23 cellular contexts compared by ENCODE assay signal in genomic region chr1:7727816-7728477, GRCh38. TPM values are rescaled to one million over a fixed set of nuclear protein-coding genes. Genes with fewer than 3 reads are reported as not detected.
DNase-seq lines count a peak whose midpoint lies in the region; FAIRE-seq and TF ChIP-seq lines count a peak whose summit lies in the region.
"Had no signal": no experiment of that assay in that cellular context is flagged by ENCODE, and none has a peak within 500 bp of the region (broad histone marks: within the 10 kb centered on the region; RNA-seq: fewer than 3 reads in every experiment).

No MANE protein-coding gene starts in this region.

- H3K4me3 ChIP-seq in retinal pigment epithelial cell (ENCODE audit: low read length) (peak overlapping the region; percentile 12), thyroid gland (replicated peaks in 1 of 3) (no peak overlapping the region)
- H3K4me3 ChIP-seq: ascending aorta, hepatocyte, ovary, SK-N-MC, skin epidermis, transverse colon had no signal

- H2BK120ac ChIP-seq in H9 (ENCODE audit: low read depth, low read length, poor library complexity, severe bottlenecking), result no peak overlapping the region

- H3K27ac Mint-ChIP-seq in H9, result peak overlapping the region in 1 of 3 experiments; percentile 60; a peak in 1 of 7 replicates
- H3K27ac Mint-ChIP-seq: activated CD4-positive, alpha-beta memory T cell treated with anti-CD3 and anti-CD28 coated beads, Interleukin-2, amount 10 ng/mL, durations not matched to agents 7 days and 5 days; activated T-cell treated with anti-CD3 and anti-CD28 coated beads, Interleukin-2, amount 50 U/mL, for 24 hours had no signal

- H3K9me3 Mint-ChIP-seq in H9, result no peaks in the 10 kb centered on the region
- H3K9me3 Mint-ChIP-seq: activated CD4-positive, alpha-beta memory T cell treated with anti-CD3 and anti-CD28 coated beads, Interleukin-2, amount 10 ng/mL, durations not matched to agents 7 days and 5 days; activated T-cell treated with anti-CD3 and anti-CD28 coated beads, Interleukin-2, amount 50 U/mL, for 24 hours had no signal

- H2BK5ac ChIP-seq in H9 (ENCODE audit: insufficient read length, low read length), result no peak overlapping the region

- no peak overlapping the region for H3K23ac ChIP-seq in H9 (ENCODE audit: insufficient read length, low read depth, low read length)

- no peaks in the 10 kb centered on the region for H3K36me3 ChIP-seq in thyroid gland
- H3K36me3 ChIP-seq: ascending aorta, ovary, transverse colon had no signal

- no peak overlapping the region for H4K91ac ChIP-seq in H9 (ENCODE audit: insufficient read length, low read depth, low read length)

- intact Hi-C loops in thyroid gland (cut with DNase I), result no loop called here

- peaks cover 6 to 8% of the 10 kb centered on the region in 2 experiments for H3K4me1 Mint-ChIP-seq in H9

- H3K23me2 ChIP-seq in H9 (ENCODE audit: insufficient read length, low read depth, low read length, poor library complexity, severe bottlenecking), result no peaks in the 10 kb centered on the region

- no peak overlapping the region for H3K4ac ChIP-seq in H9 (ENCODE audit: low read depth, low read length)

- H3K27me3 ChIP-seq in H9 (ENCODE audit: insufficient read depth, low read length) (no peaks in the 10 kb centered on the region), thyroid gland (no peaks in the 10 kb centered on the region)
- H3K27me3 ChIP-seq: ascending aorta, hepatocyte, ovary, transverse colon had no signal

- no peak overlapping the region for H4K8ac ChIP-seq in H9 (replicated peaks; ENCODE audit: insufficient read length, low read depth, low read length)

- H3K9ac ChIP-seq in H9 (ENCODE audit: extremely low read depth, insufficient read length, low read length), result no peak overlapping the region

- no peak for TF ChIP-seq CTCF in H9 (conservative IDR thresholded peaks at IDR 0.05)
- no peak for TF ChIP-seq CTCF in retinal pigment epithelial cell (conservative IDR thresholded peaks at IDR 0.05; ENCODE audit: low read depth, low read length)
- no peak for TF ChIP-seq CTCF in thyroid gland (IDR thresholded peaks at IDR 0.05)

- H3K56ac ChIP-seq in H9 (ENCODE audit: insufficient read length, low read depth, low read length), result no peak overlapping the region

- peak overlapping the region; percentile 24; the same call in 1 of the 2 replicates for H3K14ac ChIP-seq in H9 (ENCODE audit: insufficient read depth, low read length)

- no peak overlapping the region for H2AFZ ChIP-seq in H9 (ENCODE audit: low read length)
- H2AFZ ChIP-seq: hepatocyte had no signal

- no peak overlapping the region for H2BK15ac ChIP-seq in H9 (ENCODE audit: low read depth, low read length)

- peaks cover 0 to 3% (median 0%) of the 10 kb centered on the region in 3 experiments; a peak in 1 of 7 replicates for H3K36me3 Mint-ChIP-seq in H9 (ENCODE audit: insufficient read depth in 1 of 3, low read depth in 3 of 3)

- H3T11ph ChIP-seq in H9 (ENCODE audit: low read length), result no peak overlapping the region

- no peaks in the 10 kb centered on the region for H3K79me2 ChIP-seq in H9 (ENCODE audit: insufficient read depth, low read length)
- H3K79me2 ChIP-seq: hepatocyte had no signal

- H3K4me3 Mint-ChIP-seq in H9, result no peak overlapping the region
- H3K4me3 Mint-ChIP-seq: activated CD4-positive, alpha-beta memory T cell treated with anti-CD3 and anti-CD28 coated beads, Interleukin-2, amount 10 ng/mL, durations not matched to agents 7 days and 5 days; activated T-cell treated with anti-CD3 and anti-CD28 coated beads, Interleukin-2, amount 50 U/mL, for 24 hours had no signal

- H4K20me1 ChIP-seq in H9 (ENCODE audit: control insufficient read depth, insufficient read depth, insufficient read length), result no peaks in the 10 kb centered on the region

- no peaks in the 10 kb centered on the region for H3K79me1 ChIP-seq in H9 (ENCODE audit: insufficient read depth, low read depth, low read length, poor library complexity, severe bottlenecking)

- H2BK20ac ChIP-seq in H9 (ENCODE audit: low read depth, low read length, poor library complexity, severe bottlenecking), result no peak overlapping the region

- H3K4me2 ChIP-seq in H9 (ENCODE audit: insufficient read depth, insufficient read length, low read length), result no peak overlapping the region
- H3K4me2 ChIP-seq: hepatocyte had no signal

- FAIRE-seq in GM12892 (lab: Jason Lieb, UNC), result no peak
- FAIRE-seq: RCC 7860 had no signal

- H3K27ac ChIP-seq in H9 (ENCODE audit: insufficient read length, low read depth, low read length) (no peak overlapping the region), thyroid gland (no peak overlapping the region)
- H3K27ac ChIP-seq: ascending aorta, hepatocyte, ovary, SK-N-MC, skin epidermis, transverse colon had no signal

- no peak overlapping the region for H2AK5ac ChIP-seq in H9 (ENCODE audit: insufficient read length, low read length)

- TF ChIP-seq POLR2A in GM12892 (IDR thresholded peaks at IDR 0.05; ENCODE audit: low read depth, low read length) (no peak), thyroid gland (IDR thresholded peaks at IDR 0.05) (no peak)

- DNase-seq in H9 (no peak), anterior cingulate cortex (lab: John Stamatoyannopoulos, UW) (peak in 46 of 58 donors; percentile 3 to 84 (median 42)), hypothalamus (lab: John Stamatoyannopoulos, UW) (peak in 44 of 51 donors; percentile 9 to 86 (median 57)), retinal pigment epithelial cell (ENCODE audit: low read depth) (no peak), GM12892 (ENCODE audit: insufficient read length) (no peak), thyroid gland (no peak)
- DNase-seq in activated CD8-positive, alpha-beta memory T cell treated with anti-CD3 and anti-CD28 coated beads, Interleukin-2, amount 50 U/mL, for 48 hours, result no peak
- DNase-seq: activated CD4-positive, alpha-beta memory T cell treated with anti-CD3 and anti-CD28 coated beads, Interleukin-2, amount 10 ng/mL, durations not matched to agents 7 days and 5 days; activated naive CD4-positive, alpha-beta T cell; activated T-cell treated with anti-CD3 and anti-CD28 coated beads, Interleukin-2, amount 50 U/mL, for 24 hours; COR-L47; cortex of kidney; H7; NCI-H2029; ovary; stimulated activated CD4-positive, alpha-beta T cell treated with anti-CD3 and anti-CD28 coated beads, Interleukin-2, amount 100 ng/mL, for 24 hours; stimulated activated naive CD4-positive, alpha-beta T cell; transverse colon had no signal

- H3K9me3 ChIP-seq in H9 (ENCODE audit: control insufficient read depth, low read depth, low read length) (no peaks in the 10 kb centered on the region), thyroid gland (no peaks in the 10 kb centered on the region)
- H3K9me3 ChIP-seq: ascending aorta, ovary, transverse colon had no signal

- H3K27me3 Mint-ChIP-seq in H9 (ENCODE audit: low read depth), result no peaks in the 10 kb centered on the region

- whole genome bisulfite sequencing in H9 (ENCODE audit: extremely low coverage, insufficient read length, low lambda C conversion rate), result no CpG with 5 or more reads among the region's 14 CpGs
- 63 to 70% methylated on average over 13 of the region's 14 CpGs for WGBS in thyroid gland, 2 donors

- H3K18ac ChIP-seq in H9 (ENCODE audit: insufficient read length, low read depth, low read length), result no peak overlapping the region

- H3K4me1 ChIP-seq in H9 (ENCODE audit: insufficient read depth, low read length) (no peaks in the 10 kb centered on the region), thyroid gland (no peaks in the 10 kb centered on the region)
- H3K4me1 ChIP-seq: ascending aorta, transverse colon had no signal

- no peak overlapping the region for H4K5ac ChIP-seq in H9 (ENCODE audit: insufficient read length, low read depth, low read length)

- no peak overlapping the region for H2BK12ac ChIP-seq in H9 (ENCODE audit: insufficient read length, low read depth, low read length)

RNA-seq across cellular contexts. Expression of gene VAMP3, which starts 43.1 kb away (rescaled TPM):
- total RNA-seq in H9 (2021), result 42.9 and 46.8 TPM in 2 replicates
- polyA plus RNA-seq in GM12892 (2012; ENCODE audit: missing spikeins), result 8.5 TPM
- 100 to 1,000 TPM in 2 of 4 donors, 10 to 100 TPM in 2; 82.8 to 731 (median 95.2) TPM for total RNA-seq in thyroid gland

RNA-seq across cellular contexts. Expression of gene PER3, which starts 56.1 kb away (rescaled TPM):
- total RNA-seq in H9 (2021) (9.0 and 9.3 TPM in 2 replicates), thyroid gland (10 to 100 TPM in 3 of 4 donors, 1 to 10 TPM in 1; 8.9 to 30.9 (median 20.9) TPM)
- polyA plus RNA-seq in GM12892 (2012; ENCODE audit: missing spikeins), result 0.93 TPM

Comparison
In these comparisons a context has a peak if more than half of its experiments do, and no peak if none do; other contexts are left out.
1. DNase-seq: peak in anterior cingulate cortex (46 of 58) and hypothalamus (44 of 51); none in H9 (single experiment), retinal pigment epithelial cell (single experiment), GM12892 (single experiment), activated CD8-positive, alpha-beta memory T cell treated with anti-CD3 and anti-CD28 coated beads, Interleukin-2, amount 50 U/mL, for 48 hours (single experiment) and thyroid gland (0 of 2).